Comparison of ENCODE assay signal across 8 cellular contexts in the genomic region with DNA sequence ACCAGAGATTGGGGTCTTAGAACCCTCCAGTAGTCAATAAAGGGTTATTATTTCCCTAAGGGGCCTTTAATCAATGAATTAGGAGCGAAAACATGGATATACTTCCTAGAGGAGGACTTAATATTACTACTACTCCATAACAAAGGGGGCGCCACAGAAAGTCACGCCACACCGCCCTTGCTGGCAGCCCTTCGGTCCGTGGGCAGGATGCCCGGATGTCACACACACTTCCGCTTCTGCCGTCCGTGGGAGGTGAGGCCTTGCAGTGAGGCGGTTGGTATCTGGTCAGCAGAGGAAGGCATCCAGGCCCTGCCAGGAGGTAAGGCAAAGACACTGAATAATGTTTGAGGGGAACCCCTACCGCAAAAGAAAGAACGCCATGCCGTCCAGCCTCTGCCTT. TPM values are rescaled to one million over a fixed set of nuclear protein-coding genes. Genes with fewer than 3 reads are reported as not detected.
"Had no signal": no experiment of that assay in that cellular context is flagged by ENCODE, and none has a peak within 500 bp of the region (broad histone marks: within the 10 kb centered on the region; RNA-seq: fewer than 3 reads in every experiment).

No MANE protein-coding gene starts in this region.

- H3K27ac ChIP-seq: KMS-11 had no signal

- DNase-seq: HFFc6, IMR-90, KBM-7 had no signal

- H3K9me3 ChIP-seq: HAP-1 had no signal

- H3K36me3 ChIP-seq: HAP-1 had no signal

- H3K4me1 ChIP-seq: HAP-1 had no signal

- H3K4me3 ChIP-seq: GM23338, HAP-1 had no signal

RNA-seq across cellular contexts. Expression of gene MAGEB10, which starts 0.4 kb away (rescaled TPM):
- total RNA-seq: GM23338, H1, HFFc6, HT-29, IMR-90 had no signal
- polyA plus RNA-seq: GM23338, H1, IMR-90 had no signal
